Comparison of ENCODE assay signal across 8 cellular contexts in genomic region chr22:29387921-29388758, GRCh38. TPM values are rescaled to one million over a fixed set of nuclear protein-coding genes. Genes with fewer than 3 reads are reported as not detected.
DNase-seq lines count a peak whose midpoint lies in the region; ATAC-seq, FAIRE-seq and TF ChIP-seq lines count a peak whose summit lies in the region.

AP1B1 (minus strand) TSS chr22:29388570; CDS start chr22:29367243, 21,327 bp downstream.

- DNase-seq in AG10803 (ENCODE audit: low read depth) (peak; percentile 85), NCI-H510A (lab: John Stamatoyannopoulos, UW) (peak; percentile 93), cerebellar nuclear complex (lab: John Stamatoyannopoulos, UW) (peak; percentile 60 to 75), keratinocyte (ENCODE audit: low read depth, low spot score) (peak; percentile 45)
- peak; percentile 85 for DNase-seq in activated CD4-positive, alpha-beta T cell treated with anti-CD3 and anti-CD28 coated beads for 1 hour
- DNase-seq in stimulated activated CD4-positive, alpha-beta T cell treated with anti-CD3 and anti-CD28 coated beads, Interleukin-15, amount 100 ng/mL, for 1 hour (ENCODE audit: low read depth in 1 of 2, low spot score in 1 of 2), result peak; percentile 86 to 91

- peak within 1 kb of the TSS; percentile 97 for H2AFZ ChIP-seq in keratinocyte (ENCODE audit: control insufficient read depth, low read length)

- H3K9me3 ChIP-seq in keratinocyte (ENCODE audit: control insufficient read depth, low read depth, low read length), result no peaks in the 10 kb centered on the region

- H3K36me3 ChIP-seq in keratinocyte (ENCODE audit: control insufficient read depth in 2 of 2, extremely low read depth in 1 of 2, insufficient read depth in 2 of 2, low read length in 2 of 2), result peaks cover 4 to 13% of the 10 kb centered on the region in 2 experiments

- TF ChIP-seq POLR2A in GM19099 (IDR thresholded peaks at IDR 0.05; ENCODE audit: extremely low read depth, insufficient read length, low read depth), result peak; percentile 92

- FAIRE-seq in keratinocyte (lab: Jason Lieb, UNC), result no peak

- H3K27me3 ChIP-seq in keratinocyte (ENCODE audit: control insufficient read depth, extremely low read depth, insufficient read depth, low read length), result no peaks in the 10 kb centered on the region

- H3K27ac ChIP-seq in keratinocyte (ENCODE audit: control insufficient read depth, insufficient read depth, low read length), result peak within 1 kb of the TSS; percentile 66

- peaks cover 43% of the 10 kb centered on the region for H3K79me2 ChIP-seq in keratinocyte (ENCODE audit: control insufficient read depth, insufficient read depth, low read length)

- H3K4me2 ChIP-seq in keratinocyte (ENCODE audit: control insufficient read depth, extremely low read depth, insufficient read depth, low read depth, low read length), result peak within 1 kb of the TSS; percentile 79

- H3K4me1 ChIP-seq in keratinocyte (ENCODE audit: control insufficient read depth, extremely low read depth, insufficient read depth, low read length), result peaks cover 22% of the 10 kb centered on the region

- no peaks in the 10 kb centered on the region for H3K9me1 ChIP-seq in keratinocyte (ENCODE audit: control insufficient read depth, extremely low read depth, insufficient read depth, low read length)

- ATAC-seq in HG03432 (IDR thresholded peaks at IDR 0.05; ENCODE audit: unreplicated experiment), result peak; percentile 87

- no peaks in the 10 kb centered on the region for H4K20me1 ChIP-seq in keratinocyte (ENCODE audit: control insufficient read depth, extremely low read depth, insufficient read depth, low read length)

- H3K4me3 ChIP-seq in AG10803 (ENCODE audit: low read length), result peak within 1 kb of the TSS; percentile 81
- H3K4me3 ChIP-seq in keratinocyte (ENCODE audit: control insufficient read depth in 2 of 3, extremely low read depth in 1 of 3, insufficient read depth in 2 of 3, low read depth in 1 of 3, low read length in 3 of 3), result peak within 1 kb of the TSS; percentile 88 to 92 (median 90)

- TF ChIP-seq CTCF in AG10803 (conservative IDR thresholded peaks at IDR 0.05; ENCODE audit: low read length), result no peak
- TF ChIP-seq CTCF in keratinocyte (optimal IDR thresholded peaks at IDR 0.05 in 1 of 3, IDR thresholded peaks at IDR 0.05 in 1 of 3, conservative IDR thresholded peaks at IDR 0.05 in 1 of 3; ENCODE audit: extremely low read depth in 1 of 3, insufficient read depth in 2 of 3, low read length in 3 of 3), result no peak

- dilution Hi-C loops in keratinocyte (cut with MboI; ENCODE audit: extremely low pct_ligation_motif_present, low sequenced_read_pairs), result no loop called here

- H3K9ac ChIP-seq in keratinocyte (ENCODE audit: control insufficient read depth, extremely low read depth, insufficient read depth, low read length), result peak within 1 kb of the TSS; percentile 88

RNA-seq across cellular contexts. Expression of gene AP1B1, which starts in this region (rescaled TPM):
- polyA plus RNA-seq in keratinocyte, result 45.7 to 83.2 TPM (median 55.3 TPM) in 3 replicates
- polyA plus RNA-seq in keratinocyte (2011; ENCODE audit: low read depth), result 39.1 TPM
- polyA plus RNA-seq in keratinocyte (2011; cell fraction: cytosol; rRNA removed), result 60.1 and 76.2 TPM in 2 replicates
- 78.4 and 86.2 TPM in 2 replicates for polyA plus RNA-seq in keratinocyte (2011; cell fraction: nucleus; rRNA removed)
- 27.6 and 80.8 TPM in 2 replicates for polyA plus RNA-seq in keratinocyte (2012; ENCODE audit: low replicate concordance)
- polyA minus RNA-seq in keratinocyte, result 151 to 271 TPM (median 173 TPM) in 3 replicates
- polyA minus RNA-seq in keratinocyte (2011; cell fraction: cytosol; rRNA and poly(A)+ RNA removed), result 162 TPM
- polyA minus RNA-seq in keratinocyte (2011; cell fraction: nucleus; rRNA and poly(A)+ RNA removed), result 91.1 and 106 TPM in 2 replicates

Comparison
In these comparisons a context has a peak if more than half of its experiments do, and no peak if none do; other contexts are left out.
1. Peak in every context shown above with its lines: DNase-seq, ATAC-seq, H3K4me3 ChIP-seq and H3K27ac ChIP-seq.